Comparison of ENCODE assay signal across 10 cellular contexts in the genomic region with DNA sequence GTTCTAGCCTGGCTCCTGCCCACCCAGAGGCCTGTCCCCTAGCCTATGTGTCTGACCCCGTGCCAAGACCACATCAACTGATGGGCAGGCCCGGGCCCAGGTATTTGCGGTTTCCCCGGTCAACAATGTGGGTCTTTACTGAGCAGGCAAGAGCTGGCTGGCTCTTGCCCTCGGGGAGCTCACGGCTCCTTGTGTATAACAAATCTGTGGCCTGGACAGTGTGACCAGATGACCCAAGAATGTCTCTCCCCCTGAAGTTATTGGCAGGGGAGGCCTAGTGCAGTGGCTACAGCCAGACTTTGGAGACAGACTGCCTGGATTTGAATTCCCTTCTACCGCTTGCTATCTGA.
DNase-seq lines count a peak whose midpoint lies in the region; ATAC-seq and TF ChIP-seq lines count a peak whose summit lies in the region.
"Had no signal": no experiment of that assay in that cellular context is flagged by ENCODE, and none has a peak within 500 bp of the region (broad histone marks: within the 10 kb centered on the region; RNA-seq: fewer than 3 reads in every experiment).

No MANE protein-coding gene starts in this region.

- peaks cover 0 to 55% (median 48%) of the 10 kb centered on the region in 5 donors for H3K4me1 ChIP-seq in subcutaneous abdominal adipose tissue (ENCODE audit: control insufficient read depth in 5 of 5, insufficient read depth in 5 of 5, low read length in 5 of 5)

- H3K9me3 ChIP-seq in subcutaneous abdominal adipose tissue (ENCODE audit: control insufficient read depth in 5 of 5, low read length in 5 of 5) = no peaks in the 10 kb centered on the region

- H3K4me3 Mint-ChIP-seq in activated CD8-positive, alpha-beta memory T cell treated with anti-CD3 and anti-CD28 coated beads, Interleukin-2, amount 10 ng/mL, durations not matched to agents 7 days and 5 days = no peak overlapping the region
- H3K4me3 Mint-ChIP-seq: CD4-positive, CD25-positive, alpha-beta regulatory T cell had no signal

- H3K4me1 Mint-ChIP-seq in activated CD8-positive, alpha-beta memory T cell treated with anti-CD3 and anti-CD28 coated beads, Interleukin-2, amount 10 ng/mL, durations not matched to agents 7 days and 5 days = no peaks in the 10 kb centered on the region
- H3K4me1 Mint-ChIP-seq: CD4-positive, CD25-positive, alpha-beta regulatory T cell had no signal

- ATAC-seq in activated CD8-positive, alpha-beta memory T cell treated with anti-CD3 and anti-CD28 coated beads, Interleukin-2, amount 10 ng/mL, durations not matched to agents 7 days and 5 days = no peak

- H3K4me3 ChIP-seq in epithelial cell of esophagus (ENCODE audit: low read length) = no peak overlapping the region
- H3K4me3 ChIP-seq in subcutaneous abdominal adipose tissue (ENCODE audit: low read depth in 1 of 5, low read length in 5 of 5) = no peak overlapping the region

- no peaks in the 10 kb centered on the region for H3K36me3 ChIP-seq in subcutaneous abdominal adipose tissue (ENCODE audit: control insufficient read depth in 5 of 5, insufficient read depth in 5 of 5, low read length in 5 of 5)

- CTCF ChIA-PET in activated CD8-positive, alpha-beta memory T cell treated with anti-CD3 and anti-CD28 coated beads, Interleukin-2, amount 10 ng/mL, durations not matched to agents 7 days and 5 days (lab: Charles Lee) = no interaction called here

- H3K9ac ChIP-seq in subcutaneous abdominal adipose tissue (ENCODE audit: low read length in 5 of 5) = peak overlapping the region in 2 of 5 donors; percentile 20 to 48
- H3K9ac ChIP-seq: KMS-11 had no signal

- H3K9me3 Mint-ChIP-seq in activated CD8-positive, alpha-beta memory T cell treated with anti-CD3 and anti-CD28 coated beads, Interleukin-2, amount 10 ng/mL, durations not matched to agents 7 days and 5 days (ENCODE audit: low read depth) = no peaks in the 10 kb centered on the region
- H3K9me3 Mint-ChIP-seq: CD4-positive, CD25-positive, alpha-beta regulatory T cell had no signal

- no peak overlapping the region for H3K27ac Mint-ChIP-seq in activated CD8-positive, alpha-beta memory T cell treated with anti-CD3 and anti-CD28 coated beads, Interleukin-2, amount 10 ng/mL, durations not matched to agents 7 days and 5 days
- H3K27ac Mint-ChIP-seq: CD4-positive, CD25-positive, alpha-beta regulatory T cell had no signal

- no peaks in the 10 kb centered on the region for H3K36me3 Mint-ChIP-seq in activated CD8-positive, alpha-beta memory T cell treated with anti-CD3 and anti-CD28 coated beads, Interleukin-2, amount 10 ng/mL, durations not matched to agents 7 days and 5 days
- H3K36me3 Mint-ChIP-seq: CD4-positive, CD25-positive, alpha-beta regulatory T cell had no signal

- peaks cover 2% of the 10 kb centered on the region for H3K27me3 Mint-ChIP-seq in activated CD8-positive, alpha-beta memory T cell treated with anti-CD3 and anti-CD28 coated beads, Interleukin-2, amount 10 ng/mL, durations not matched to agents 7 days and 5 days
- H3K27me3 Mint-ChIP-seq: CD4-positive, CD25-positive, alpha-beta regulatory T cell had no signal

- DNase-seq in HCEC 1CT (peak; percentile 32), epithelial cell of esophagus (ENCODE audit: low read depth) (peak; percentile 47), medulla oblongata (ENCODE audit: extremely low spot score) (peak; percentile 44), cerebellum (ENCODE audit: low spot score) (no peak), amygdala (lab: John Stamatoyannopoulos, UW) (no peak)
- no peak for DNase-seq in activated CD8-positive, alpha-beta memory T cell treated with anti-CD3 and anti-CD28 coated beads for 24 hours
- no peak for DNase-seq in activated CD8-positive, alpha-beta memory T cell treated with anti-CD3 and anti-CD28 coated beads, Interleukin-2, amount 10 ng/mL, durations not matched to agents 7 days and 5 days
- DNase-seq: CD4-positive, CD25-positive, alpha-beta regulatory T cell had no signal

- no peak for TF ChIP-seq CTCF in epithelial cell of esophagus (IDR thresholded peaks at IDR 0.05; ENCODE audit: insufficient read depth, low read depth, low read length, missing control alignments)

- H3K27me3 ChIP-seq in subcutaneous abdominal adipose tissue (ENCODE audit: control insufficient read depth in 5 of 5, insufficient read depth in 4 of 5, low read length in 5 of 5) = no peaks in the 10 kb centered on the region

- H3K27ac ChIP-seq in subcutaneous abdominal adipose tissue (ENCODE audit: low read depth, low read length) = peak overlapping the region; percentile 77
- H3K27ac ChIP-seq: KMS-11 had no signal

Comparison
In these comparisons a context has a peak if more than half of its experiments do, and no peak if none do; other contexts are left out.
1. DNase-seq: peak in HCEC 1CT (single experiment), epithelial cell of esophagus (single experiment) and medulla oblongata (single experiment); none in cerebellum (single experiment), activated CD8-positive, alpha-beta memory T cell treated with anti-CD3 and anti-CD28 coated beads for 24 hours (single experiment), amygdala (0 of 56) and activated CD8-positive, alpha-beta memory T cell treated with anti-CD3 and anti-CD28 coated beads, Interleukin-2, amount 10 ng/mL, durations not matched to agents 7 days and 5 days (single experiment).